1 cellular context compared by ENCODE assay signal in genomic region chr18:9405977-9406376, GRCh38.
A peak's percentile ranks its signal among the peaks of the same experiment; 100 is the strongest.
TF ChIP-seq lines count a peak whose summit lies in the region.

No MANE protein-coding gene starts in this region.

TF ChIP-seq in HepG2, 621 proteins besides CTCF, POLR2A, EP300 and RAD21:
- 0 out of 2 replicates have a peak, but pooled peaks have one; percentile 17 for TF ChIP-seq MNT (IDR thresholded peaks at IDR 0.05)
- no peak for TF ChIP-seq ZBTB10 (CRISPR knock-in tag; IDR thresholded peaks at IDR 0.05; ENCODE audit: borderline replicate concordance)
